ENCODE assay signal across 11 cellular contexts in the genomic region with DNA sequence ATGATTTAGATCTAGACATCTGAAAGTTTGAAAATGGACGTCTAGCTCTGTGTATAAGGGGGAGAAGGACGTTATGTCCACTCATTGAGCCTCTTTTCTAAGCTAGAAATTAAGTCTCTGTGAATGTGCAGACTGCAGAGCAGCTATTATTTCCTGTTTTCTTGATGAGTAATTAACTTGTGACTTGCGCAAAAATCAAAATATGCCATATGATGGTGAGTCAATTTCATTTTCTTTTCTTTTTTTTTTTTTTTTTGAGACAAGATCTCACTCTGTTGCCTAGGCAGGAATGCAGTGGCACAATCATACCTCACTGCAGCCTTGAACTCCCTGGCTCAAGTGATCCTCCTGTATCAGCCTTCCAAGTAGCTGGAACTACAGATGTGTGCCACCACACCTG. TPM values are rescaled to one million over a fixed set of nuclear protein-coding genes. Genes with fewer than 3 reads are reported as not detected.
DNase-seq lines count a peak whose midpoint lies in the region; ATAC-seq and TF ChIP-seq lines count a peak whose summit lies in the region.
"Had no signal": no experiment of that assay in that cellular context is flagged by ENCODE, and none has a peak within 500 bp of the region (broad histone marks: within the 10 kb centered on the region; RNA-seq: fewer than 3 reads in every experiment).

No MANE protein-coding gene starts in this region.

- ATAC-seq in GM21529 (IDR thresholded peaks at IDR 0.05; ENCODE audit: unreplicated experiment) (no peak), GM18867 (IDR thresholded peaks at IDR 0.05; ENCODE audit: unreplicated experiment) (no peak)

- H3K27ac Mint-ChIP-seq in chondrocyte (ENCODE audit: unreplicated experiment) (peak overlapping the region; percentile 88), glutamatergic neuron (ENCODE audit: unreplicated experiment) (no peak overlapping the region)

- H3K27me3 Mint-ChIP-seq in chondrocyte (ENCODE audit: low read depth) = no peaks in the 10 kb centered on the region
- H3K27me3 Mint-ChIP-seq in glutamatergic neuron (ENCODE audit: unreplicated experiment) = no peaks in the 10 kb centered on the region

- no peak overlapping the region for H3K4me3 Mint-ChIP-seq in chondrocyte (ENCODE audit: unreplicated experiment)
- H3K4me3 Mint-ChIP-seq in glutamatergic neuron (ENCODE audit: unreplicated experiment) = no peak overlapping the region

- peaks cover 33% of the 10 kb centered on the region for H3K4me1 Mint-ChIP-seq in chondrocyte (ENCODE audit: low read depth)
- H3K4me1 Mint-ChIP-seq in glutamatergic neuron (ENCODE audit: low read depth, unreplicated experiment) = no peaks in the 10 kb centered on the region

- H3K36me3 Mint-ChIP-seq in chondrocyte (ENCODE audit: low read depth) (no peaks in the 10 kb centered on the region), glutamatergic neuron (ENCODE audit: unreplicated experiment) (no peaks in the 10 kb centered on the region)

- TF ChIP-seq CTCF in chondrocyte (IDR thresholded peaks at IDR 0.05) (no peak), glutamatergic neuron (IDR thresholded peaks at IDR 0.05; ENCODE audit: partially characterized antibody, unreplicated experiment) (no peak)

- peak; percentile 53 to 58 for DNase-seq in AML-193 (lab: John Stamatoyannopoulos, UW)
- peak; percentile 82 for DNase-seq in MV-4-11 (lab: John Stamatoyannopoulos, UW)
- no peak for DNase-seq in chondrocyte (ENCODE audit: low spot score)
- DNase-seq in myocyte (ENCODE audit: low read depth) = peak; percentile 59
- no peak for DNase-seq in ureter (ENCODE audit: low spot score)
- DNase-seq in glutamatergic neuron = no peak
- DNase-seq: central memory CD4-positive, alpha-beta T cell; DND-41; NCI-H2171 had no signal

- H3K9me3 Mint-ChIP-seq in chondrocyte (ENCODE audit: low read depth) = no peaks in the 10 kb centered on the region
- no peaks in the 10 kb centered on the region for H3K9me3 Mint-ChIP-seq in glutamatergic neuron (ENCODE audit: unreplicated experiment)

RNA-seq across cellular contexts. Expression of a gene that starts 14.1 kb away (rescaled TPM):
- total RNA-seq in chondrocyte (19.4 to 22.4 TPM (median 20.7 TPM) in 3 replicates), myocyte (22.3 and 27.5 TPM in 2 replicates), ureter (12.4 TPM), glutamatergic neuron (ENCODE audit: unreplicated experiment) (20.1 TPM)
- 21.4 TPM for polyA plus RNA-seq in myocyte (2012)

RNA-seq across cellular contexts. Expression of a gene that starts 21.5 kb away (rescaled TPM):
- total RNA-seq in chondrocyte (211 to 242 TPM (median 221 TPM) in 3 replicates), myocyte (145 and 176 TPM in 2 replicates), ureter (111 TPM), glutamatergic neuron (ENCODE audit: unreplicated experiment) (128 TPM)
- polyA plus RNA-seq in myocyte (2012) = 375 TPM

RNA-seq across cellular contexts. Expression of a gene that starts 53.6 kb away (rescaled TPM):
- 27.6 to 34.8 TPM (median 32.7 TPM) in 3 replicates for total RNA-seq in chondrocyte
- total RNA-seq in myocyte = 16.4 and 24.0 TPM in 2 replicates
- polyA plus RNA-seq in myocyte (2012) = 10.4 TPM
- 54.1 TPM for total RNA-seq in ureter
- 70.4 TPM for total RNA-seq in glutamatergic neuron (ENCODE audit: unreplicated experiment)

Comparison
In these comparisons a context has a peak if more than half of its experiments do, and no peak if none do; other contexts are left out.
1. DNase-seq: peak in AML-193 (2 of 2), MV-4-11 (single experiment) and myocyte (single experiment); none in chondrocyte (single experiment), ureter (single experiment) and glutamatergic neuron (single experiment).